In the genomic region with DNA sequence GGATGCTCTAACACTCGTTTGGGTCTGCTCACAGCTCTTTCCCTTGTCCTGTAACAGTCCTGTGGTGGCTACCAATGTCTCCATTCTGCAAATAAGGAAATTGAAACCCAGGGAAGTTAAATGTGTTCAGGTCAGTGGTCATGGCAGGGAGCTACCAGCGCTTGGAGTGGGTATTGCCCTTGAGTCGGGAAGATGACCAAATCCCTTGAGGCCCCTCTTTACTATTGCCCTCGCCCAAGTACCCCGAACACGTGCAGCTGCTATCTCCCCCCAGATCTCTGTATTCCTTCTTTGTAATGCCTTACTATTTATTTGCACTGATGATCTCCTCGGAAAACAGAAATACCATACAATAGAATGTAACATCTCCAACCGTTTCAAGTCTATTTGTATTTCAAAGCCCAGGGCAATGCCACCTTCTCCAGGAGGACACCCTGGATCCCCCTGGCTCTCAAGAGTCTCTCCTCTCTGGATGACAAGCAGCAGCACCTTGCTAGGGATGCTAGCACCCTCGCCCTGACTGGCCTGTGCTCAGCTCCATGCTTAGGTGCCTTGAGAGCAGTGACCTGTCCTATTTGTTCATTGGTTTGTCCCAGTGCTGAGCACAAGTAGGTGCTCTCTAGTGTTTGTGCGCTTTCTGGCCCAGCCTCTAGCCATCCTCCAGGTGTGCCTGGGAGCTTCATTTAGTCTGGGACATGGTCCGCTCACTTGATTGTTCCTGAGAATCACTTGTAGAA, we compare ENCODE assay signal across 18 cellular contexts. TPM values are rescaled to one million over a fixed set of nuclear protein-coding genes. Genes with fewer than 3 reads are reported as not detected.
DNase-seq lines count a peak whose midpoint lies in the region; ATAC-seq, FAIRE-seq and TF ChIP-seq lines count a peak whose summit lies in the region.
"Had no signal": no experiment of that assay in that cellular context is flagged by ENCODE, and none has a peak within 500 bp of the region (broad histone marks: within the 10 kb centered on the region; RNA-seq: fewer than 3 reads in every experiment).

No MANE protein-coding gene starts in this region.

- H3K36me3 ChIP-seq in lower lobe of right lung (no peaks in the 10 kb centered on the region), gastrocnemius medialis (peaks cover 0 to 4% of the 10 kb centered on the region in 2 donors), neural progenitor cell (no peaks in the 10 kb centered on the region)
- H3K36me3 ChIP-seq in CD8-positive, alpha-beta memory T cell (ENCODE audit: insufficient read depth, low read length) = no peaks in the 10 kb centered on the region
- H3K36me3 ChIP-seq: HAP-1 had no signal

- H3F3A ChIP-seq in neural progenitor cell (ENCODE audit: low read depth) = peaks cover 6% of the 10 kb centered on the region

- H3K27ac Mint-ChIP-seq in activated T-helper 1 cell treated with anti-CD3 and anti-CD28 coated beads, Interleukin-12 subunit alpha, Interleukin-12 subunit beta, Interleukin-2, Interleukin-4 antibody, amounts not matched to agents 30 ng/mL and 10 ng/mL and 1 ng/mL, durations not matched to agents 14 hours and 24 hours and 36 hours = no peak overlapping the region
- H3K27ac Mint-ChIP-seq in chondrocyte (ENCODE audit: unreplicated experiment) (peak overlapping the region; percentile 97), neural progenitor cell (no peak overlapping the region)
- no peak overlapping the region for H3K27ac Mint-ChIP-seq in CD8-positive, alpha-beta memory T cell
- H3K27ac Mint-ChIP-seq: CD14-positive monocyte had no signal

- H3K27me3 ChIP-seq in lower lobe of right lung (ENCODE audit: low read depth) = peaks cover 24% of the 10 kb centered on the region
- no peaks in the 10 kb centered on the region for H3K27me3 ChIP-seq in gastrocnemius medialis
- peaks cover 19% of the 10 kb centered on the region for H3K27me3 ChIP-seq in CD8-positive, alpha-beta memory T cell (ENCODE audit: insufficient read depth, low read length, poor library complexity, severe bottlenecking)
- peaks cover 68% of the 10 kb centered on the region for H3K27me3 ChIP-seq in neural progenitor cell

- TF ChIP-seq POLR2A in gastrocnemius medialis (IDR thresholded peaks at IDR 0.05) = no peak

- no peak for TF ChIP-seq CTCF in chondrocyte (IDR thresholded peaks at IDR 0.05)
- TF ChIP-seq CTCF in lower lobe of right lung (IDR thresholded peaks at IDR 0.05) = no peak
- no peak for TF ChIP-seq CTCF in gastrocnemius medialis (IDR thresholded peaks at IDR 0.05 in 4 of 5, conservative IDR thresholded peaks at IDR 0.05 in 1 of 5)
- TF ChIP-seq CTCF in neural progenitor cell (IDR thresholded peaks at IDR 0.05) = no peak

- H3K4me3 ChIP-seq in lower lobe of right lung (peak overlapping the region; percentile 73), gastrocnemius medialis (peak overlapping the region in 1 of 4 donors; percentile 68), neural progenitor cell (no peak overlapping the region)
- no peak overlapping the region for H3K4me3 ChIP-seq in CD8-positive, alpha-beta memory T cell (ENCODE audit: low read length)
- H3K4me3 ChIP-seq: HAP-1 had no signal

- H3K4me1 ChIP-seq in lower lobe of right lung (peaks cover 19% of the 10 kb centered on the region), gastrocnemius medialis (peaks cover 65 to 69% of the 10 kb centered on the region in 2 donors), neural progenitor cell (peaks cover 7% of the 10 kb centered on the region)
- H3K4me1 ChIP-seq in CD8-positive, alpha-beta memory T cell (ENCODE audit: insufficient read depth, low read length) = no peaks in the 10 kb centered on the region
- H3K4me1 ChIP-seq: Caco-2, HAP-1 had no signal

- H3K4me1 Mint-ChIP-seq in activated T-helper 1 cell treated with anti-CD3 and anti-CD28 coated beads, Interleukin-12 subunit alpha, Interleukin-12 subunit beta, Interleukin-2, Interleukin-4 antibody, amounts not matched to agents 30 ng/mL and 10 ng/mL and 1 ng/mL, durations not matched to agents 14 hours and 24 hours and 36 hours (ENCODE audit: low read depth) = peaks cover 8% of the 10 kb centered on the region
- H3K4me1 Mint-ChIP-seq in chondrocyte (ENCODE audit: low read depth) (peaks cover 63% of the 10 kb centered on the region), neural progenitor cell (peaks cover 9% of the 10 kb centered on the region)
- H3K4me1 Mint-ChIP-seq in CD8-positive, alpha-beta memory T cell = peaks cover 8 to 13% (median 8%) of the 10 kb centered on the region in 3 donors

- ATAC-seq in lower lobe of right lung (no peak), gastrocnemius medialis (no peak)

- no peaks in the 10 kb centered on the region for H3K79me2 ChIP-seq in neural progenitor cell (ENCODE audit: low read depth)

- in situ Hi-C loops in gastrocnemius medialis (cut with MboI; ENCODE audit: low sequenced_read_pairs in 4 of 4) = loop anchor here in 2 of 4 donors (5.0 to 10.0 kb wide), 2 partner anchors 39 to 46 kb away; no protein-coding TSS in a partner anchor

- FAIRE-seq in HTR-8/SVneo (lab: Jason Lieb, UNC) = no peak

- H3K36me3 Mint-ChIP-seq in activated T-helper 1 cell treated with anti-CD3 and anti-CD28 coated beads, Interleukin-12 subunit alpha, Interleukin-12 subunit beta, Interleukin-2, Interleukin-4 antibody, amounts not matched to agents 30 ng/mL and 10 ng/mL and 1 ng/mL, durations not matched to agents 14 hours and 24 hours and 36 hours (ENCODE audit: low read depth) = no peaks in the 10 kb centered on the region
- peaks cover 8% of the 10 kb centered on the region for H3K36me3 Mint-ChIP-seq in chondrocyte (ENCODE audit: low read depth)
- no peaks in the 10 kb centered on the region for H3K36me3 Mint-ChIP-seq in CD8-positive, alpha-beta memory T cell
- H3K36me3 Mint-ChIP-seq in neural progenitor cell = no peaks in the 10 kb centered on the region

- intact Hi-C loops in activated T-helper 1 cell treated with anti-CD3 and anti-CD28 coated beads, Interleukin-12 subunit alpha, Interleukin-12 subunit beta, Interleukin-2, Interleukin-4 antibody, amounts not matched to agents 30 ng/mL and 10 ng/mL and 1 ng/mL, durations not matched to agents 14 hours and 24 hours and 36 hours (cut with micrococcal nuclease) = no loop called here
- intact Hi-C loops in lower lobe of right lung (cut with DNase I) = no loop called here
- intact Hi-C loops in gastrocnemius medialis (cut with DNase I; ENCODE audit: low total_unique reads) = loop anchor here (2.0 kb wide), 1 partner anchor 14 kb away; no protein-coding TSS in a partner anchor

- POLR2A ChIA-PET in CD8-positive, alpha-beta memory T cell (lab: Charles Lee) = no interaction called here

- peaks cover 37% of the 10 kb centered on the region for H3K27me3 Mint-ChIP-seq in activated T-helper 1 cell treated with anti-CD3 and anti-CD28 coated beads, Interleukin-12 subunit alpha, Interleukin-12 subunit beta, Interleukin-2, Interleukin-4 antibody, amounts not matched to agents 30 ng/mL and 10 ng/mL and 1 ng/mL, durations not matched to agents 14 hours and 24 hours and 36 hours (ENCODE audit: insufficient read depth)
- H3K27me3 Mint-ChIP-seq in chondrocyte (ENCODE audit: low read depth) (no peaks in the 10 kb centered on the region), neural progenitor cell (ENCODE audit: insufficient read depth, low read depth) (peaks cover 18% of the 10 kb centered on the region)
- H3K27me3 Mint-ChIP-seq in CD8-positive, alpha-beta memory T cell = peaks cover 23 to 33% of the 10 kb centered on the region in 2 donors

- no peak overlapping the region for H3K27ac ChIP-seq in lower lobe of right lung
- H3K27ac ChIP-seq in gastrocnemius medialis = peak overlapping the region; percentile 77 to 99 (median 86)
- no peak overlapping the region for H3K27ac ChIP-seq in CD8-positive, alpha-beta memory T cell (ENCODE audit: low read depth, low read length)
- H3K27ac ChIP-seq in neural progenitor cell = no peak overlapping the region

- H3K4me3 Mint-ChIP-seq in activated T-helper 1 cell treated with anti-CD3 and anti-CD28 coated beads, Interleukin-12 subunit alpha, Interleukin-12 subunit beta, Interleukin-2, Interleukin-4 antibody, amounts not matched to agents 30 ng/mL and 10 ng/mL and 1 ng/mL, durations not matched to agents 14 hours and 24 hours and 36 hours = peak overlapping the region; percentile 44
- no peak overlapping the region for H3K4me3 Mint-ChIP-seq in chondrocyte (ENCODE audit: unreplicated experiment)
- H3K4me3 Mint-ChIP-seq in CD8-positive, alpha-beta memory T cell = peak overlapping the region in 3 of 7 donors; percentile 11 to 50 (median 39)
- no peak overlapping the region for H3K4me3 Mint-ChIP-seq in neural progenitor cell

- DNase-seq in activated T-helper 1 cell treated with anti-CD3 and anti-CD28 coated beads, Interleukin-12 subunit alpha, Interleukin-12 subunit beta, Interleukin-2, Interleukin-4 antibody, amounts not matched to agents 30 ng/mL and 10 ng/mL and 1 ng/mL, durations not matched to agents 14 hours and 24 hours and 36 hours (ENCODE audit: low spot score) = no peak
- DNase-seq in chondrocyte (ENCODE audit: low spot score) (peak; percentile 51), lower lobe of right lung (no peak), gastrocnemius medialis (no peak), HTR-8/SVneo (ENCODE audit: insufficient read length, low spot score) (no peak), neural progenitor cell (ENCODE audit: low spot score) (no peak), NCI-H526 treated with DMSO at 0.1 percent for 48 hours (lab: John Stamatoyannopoulos, UW) (no peak)
- no peak for DNase-seq in CD8-positive, alpha-beta memory T cell
- DNase-seq: ACHN, AML-193, Caco-2, KBM-7, NCI-H1417 treated with DMSO at 0.1 percent for 48 hours, NCI-H1930, NCI-H69, SIG-M5 had no signal

- no peak overlapping the region for H3K4me2 ChIP-seq in neural progenitor cell

- no peak overlapping the region for H3K9ac ChIP-seq in neural progenitor cell

- no peaks in the 10 kb centered on the region for H3K9me3 Mint-ChIP-seq in activated T-helper 1 cell treated with anti-CD3 and anti-CD28 coated beads, Interleukin-12 subunit alpha, Interleukin-12 subunit beta, Interleukin-2, Interleukin-4 antibody, amounts not matched to agents 30 ng/mL and 10 ng/mL and 1 ng/mL, durations not matched to agents 14 hours and 24 hours and 36 hours
- H3K9me3 Mint-ChIP-seq in chondrocyte (ENCODE audit: low read depth) = no peaks in the 10 kb centered on the region
- H3K9me3 Mint-ChIP-seq in CD8-positive, alpha-beta memory T cell = no peaks in the 10 kb centered on the region
- H3K9me3 Mint-ChIP-seq in neural progenitor cell = no peaks in the 10 kb centered on the region

- no peak overlapping the region for H2AFZ ChIP-seq in neural progenitor cell (replicated peaks)

- H4K20me1 ChIP-seq in neural progenitor cell (ENCODE audit: low read depth) = peaks cover 10% of the 10 kb centered on the region

- H3K9me3 ChIP-seq in lower lobe of right lung = no peaks in the 10 kb centered on the region
- no peaks in the 10 kb centered on the region for H3K9me3 ChIP-seq in gastrocnemius medialis
- no peaks in the 10 kb centered on the region for H3K9me3 ChIP-seq in CD8-positive, alpha-beta memory T cell (ENCODE audit: low read length)
- no peaks in the 10 kb centered on the region for H3K9me3 ChIP-seq in neural progenitor cell (ENCODE audit: low read depth)
- H3K9me3 ChIP-seq: Caco-2, HAP-1 had no signal

- CTCF ChIA-PET in CD8-positive, alpha-beta memory T cell (lab: Charles Lee) = interaction anchor here (1.4 kb wide), 1 partner anchor 169 kb away, joined by 4 read pairs; no protein-coding TSS in a partner anchor

RNA-seq across cellular contexts. Expression of gene DYSF, which starts 15.1 kb away (rescaled TPM):
- total RNA-seq in activated T-helper 1 cell treated with anti-CD3 and anti-CD28 coated beads, Interleukin-12 subunit alpha, Interleukin-12 subunit beta, Interleukin-2, Interleukin-4 antibody, amounts not matched to agents 30 ng/mL and 10 ng/mL and 1 ng/mL, durations not matched to agents 14 hours and 24 hours and 36 hours = not detected in 2 replicates
- total RNA-seq in chondrocyte (83.0 to 115 TPM (median 112 TPM) in 3 replicates), lower lobe of right lung (41.2 TPM), gastrocnemius medialis (100 to 1,000 TPM in 2 of 4 donors, 10 to 100 TPM in 2; 40.7 to 267 (median 153) TPM), neural progenitor cell (ENCODE audit: low replicate concordance) (0.39 and 1.1 TPM in 2 replicates)
- 1 to 10 TPM; 3.6 to 4.8 TPM for total RNA-seq in CD8-positive, alpha-beta memory T cell
- polyA plus RNA-seq in CD8-positive, alpha-beta memory T cell = 3.9 TPM

Comparison
In these comparisons a context has a peak if more than half of its experiments do, and no peak if none do; other contexts are left out.
1. H3K27ac ChIP-seq: peak in gastrocnemius medialis (4 of 4); none in lower lobe of right lung (single experiment), CD8-positive, alpha-beta memory T cell (single experiment) and neural progenitor cell (single experiment).